Comparison of ENCODE assay signal across 22 cellular contexts in the genomic region with DNA sequence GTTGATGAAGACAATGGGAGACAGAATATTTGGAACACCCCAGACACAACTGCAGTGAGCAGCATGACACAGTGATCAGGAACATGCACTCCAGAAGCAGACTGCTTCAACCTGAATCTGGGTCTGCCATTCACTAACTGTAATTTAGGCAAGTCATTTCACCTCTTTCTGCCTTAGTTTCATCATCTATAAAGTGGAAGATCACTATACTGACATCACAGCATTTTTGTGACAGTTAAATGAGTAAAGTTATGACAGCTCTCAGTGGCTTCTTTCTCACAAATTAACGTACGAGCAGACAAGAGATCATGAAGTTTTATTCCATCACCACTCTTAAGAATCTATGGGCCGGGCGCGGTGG. TPM values are rescaled to one million over a fixed set of nuclear protein-coding genes. Genes with fewer than 3 reads are reported as not detected.
DNase-seq lines count a peak whose midpoint lies in the region; ATAC-seq and TF ChIP-seq lines count a peak whose summit lies in the region.
"Had no signal": no experiment of that assay in that cellular context is flagged by ENCODE, and none has a peak within 500 bp of the region (broad histone marks: within the 10 kb centered on the region; RNA-seq: fewer than 3 reads in every experiment).

No MANE protein-coding gene starts in this region.

- H3K4me3 ChIP-seq in IMR-90 (ENCODE audit: insufficient read depth, low read depth, low read length) (no peak overlapping the region), neutrophil (ENCODE audit: low read depth in 1 of 2, low read length in 1 of 2) (no peak overlapping the region)
- H3K4me3 ChIP-seq: A549, SK-N-MC, skin epidermis had no signal

- H2AK9ac ChIP-seq in IMR-90 (replicated peaks; ENCODE audit: low read depth, low read length, poor library complexity), result no peak overlapping the region

- peak overlapping the region; percentile 7; the same call in 1 of the 2 replicates for H3K4me2 ChIP-seq in IMR-90 (ENCODE audit: low read depth, low read length)
- H3K4me2 ChIP-seq: A549 had no signal

- in situ Hi-C loops in IMR-90 (cut with MboI; ENCODE audit: low sequenced_read_pairs), result no loop called here

- no peak for DNase-seq in activated CD4-positive, alpha-beta T cell treated with anti-CD3 and anti-CD28 coated beads, Interleukin-2, amount 10 ng/mL, durations not matched to agents 24 days and 14 days
- DNase-seq in activated CD4-positive, alpha-beta T cell treated with anti-CD3 and anti-CD28 coated beads, Interleukin-2, amount 50 U/mL, for 48 hours, result no peak
- DNase-seq in IMR-90, result no peak
- no peak for DNase-seq in stimulated activated CD4-positive, alpha-beta T cell treated with anti-CD3 and anti-CD28 coated beads, Interleukin-4, amount 100 ng/mL, for 24 hours
- DNase-seq: activated CD4-positive, alpha-beta T cell treated with anti-CD3 and anti-CD28 coated beads for 1 hour; activated naive CD4-positive, alpha-beta T cell treated with anti-CD3 and anti-CD28 coated beads, Interleukin-2, amount 10 ng/mL, durations not matched to agents 7 days and 5 days; H9; natural killer cell; NCI-H1694 treated with DMSO at 0.1 percent for 48 hours; posterior cingulate gyrus; stimulated activated CD4-positive, alpha-beta T cell treated with anti-CD3 and anti-CD28 coated beads, Interleukin-4, amount 100 ng/mL, for 4 hours; T-helper 9 cell had no signal

- no peak overlapping the region for H2AFZ ChIP-seq in IMR-90 (replicated peaks; ENCODE audit: low read length, poor library complexity)

- no peak overlapping the region for H3K4ac ChIP-seq in IMR-90 (ENCODE audit: low read depth, low read length)

- H2BK120ac ChIP-seq in IMR-90 (ENCODE audit: low read depth, low read length), result no peak overlapping the region

- intact Hi-C loops in activated CD4-positive, alpha-beta T cell treated with anti-CD3 and anti-CD28 coated beads, Interleukin-2, amount 10 ng/mL, durations not matched to agents 24 days and 14 days (cut with micrococcal nuclease), result loop anchor here (5.0 kb wide), 1 partner anchor 53 kb away; a partner anchor contains a TSS
- intact Hi-C loops in IMR-90 (cut with micrococcal nuclease), result no loop called here

- peaks cover 21% of the 10 kb centered on the region for H3K4me1 Mint-ChIP-seq in activated CD4-positive, alpha-beta T cell treated with anti-CD3 and anti-CD28 coated beads, Interleukin-2, amount 10 ng/mL, durations not matched to agents 24 days and 14 days
- peaks cover 6% of the 10 kb centered on the region for H3K4me1 Mint-ChIP-seq in brain

- dilution Hi-C loops in IMR-90 (cut with HindIII; ENCODE audit: low sequenced_read_pairs, unreplicated experiment), result no loop called here

- CTCF ChIA-PET in IMR-90 (lab: Yijun Ruan, JAX), result interaction anchor here (1.4 kb wide), 1 partner anchor 65 kb away, joined by 3 read pairs; no protein-coding TSS in a partner anchor

- peak overlapping the region; percentile 79; the same call in 1 of the 2 replicates for H3K14ac ChIP-seq in IMR-90 (replicated peaks; ENCODE audit: low read depth, low read length)

- H2BK15ac ChIP-seq in IMR-90 (ENCODE audit: low read depth, low read length), result no peak overlapping the region

- peaks cover 11% of the 10 kb centered on the region for H3K9me1 ChIP-seq in IMR-90 (ENCODE audit: insufficient read depth, low read length)

- peak overlapping the region; percentile 75; the same call in 1 of the 2 replicates for H3K23ac ChIP-seq in IMR-90 (ENCODE audit: low read depth, low read length)

- H3K79me1 ChIP-seq in IMR-90 (ENCODE audit: low read depth in 1 of 2, low read length in 2 of 2), result peaks cover 33 to 68% of the 10 kb centered on the region in 2 experiments

- ATAC-seq in IMR-90 (ENCODE audit: low read depth) (no peak), HG03469 (IDR thresholded peaks at IDR 0.05; ENCODE audit: unreplicated experiment) (no peak), GM21529 (IDR thresholded peaks at IDR 0.05; ENCODE audit: unreplicated experiment) (no peak)
- ATAC-seq: natural killer cell, Panc1 had no signal

- H3K9me3 ChIP-seq in IMR-90 (ENCODE audit: control insufficient read depth, insufficient read depth, low read length) (no peaks in the 10 kb centered on the region), neutrophil (no peaks in the 10 kb centered on the region)
- H3K9me3 ChIP-seq: A549 had no signal

- H3K56ac ChIP-seq in IMR-90 (ENCODE audit: extremely low read depth, insufficient read depth, low read length), result no peak overlapping the region

- peaks cover 37% of the 10 kb centered on the region for H3K36me3 ChIP-seq in IMR-90 (ENCODE audit: control insufficient read depth, insufficient read depth, low read length)
- H3K36me3 ChIP-seq in neutrophil, result peaks cover 22% of the 10 kb centered on the region

- H3K4me1 ChIP-seq in IMR-90 (ENCODE audit: control insufficient read depth, insufficient read depth, low read length) (peaks cover 13% of the 10 kb centered on the region), neutrophil (ENCODE audit: control insufficient read depth in 1 of 2, insufficient read depth in 1 of 2, low read depth in 1 of 2, low read length in 1 of 2) (peaks cover 21 to 25% of the 10 kb centered on the region in 2 experiments)
- H3K4me1 ChIP-seq: A549 had no signal

- no peaks in the 10 kb centered on the region for H3K27me3 Mint-ChIP-seq in activated CD4-positive, alpha-beta T cell treated with anti-CD3 and anti-CD28 coated beads, Interleukin-2, amount 10 ng/mL, durations not matched to agents 24 days and 14 days
- no peaks in the 10 kb centered on the region for H3K27me3 Mint-ChIP-seq in brain
- H3K27me3 Mint-ChIP-seq: activated naive CD4-positive, alpha-beta T cell treated with anti-CD3 and anti-CD28 coated beads, Interleukin-2, amount 10 ng/mL, durations not matched to agents 7 days and 5 days had no signal

- no peaks in the 10 kb centered on the region for H3K9me3 Mint-ChIP-seq in activated CD4-positive, alpha-beta T cell treated with anti-CD3 and anti-CD28 coated beads, Interleukin-2, amount 10 ng/mL, durations not matched to agents 24 days and 14 days
- no peaks in the 10 kb centered on the region for H3K9me3 Mint-ChIP-seq in brain
- H3K9me3 Mint-ChIP-seq: activated naive CD4-positive, alpha-beta T cell treated with anti-CD3 and anti-CD28 coated beads, Interleukin-2, amount 10 ng/mL, durations not matched to agents 7 days and 5 days; H9; natural killer cell had no signal

- H2BK5ac ChIP-seq in IMR-90 (ENCODE audit: low read depth, low read length, poor library complexity, severe bottlenecking), result peak overlapping the region; percentile 80

- peaks cover 30% of the 10 kb centered on the region for H4K20me1 ChIP-seq in IMR-90 (ENCODE audit: insufficient read depth, low read length)

- no peak overlapping the region for H2AK5ac ChIP-seq in IMR-90 (ENCODE audit: low read depth, low read length)

- peak overlapping the region; percentile 3 for H3K27ac Mint-ChIP-seq in activated CD4-positive, alpha-beta T cell treated with anti-CD3 and anti-CD28 coated beads, Interleukin-2, amount 10 ng/mL, durations not matched to agents 24 days and 14 days
- H3K27ac Mint-ChIP-seq in brain, result peak overlapping the region in 3 of 5 experiments; percentile 25 to 36 (median 25)
- H3K27ac Mint-ChIP-seq: natural killer cell had no signal

- H3K4me3 Mint-ChIP-seq in activated CD4-positive, alpha-beta T cell treated with anti-CD3 and anti-CD28 coated beads, Interleukin-2, amount 10 ng/mL, durations not matched to agents 24 days and 14 days, result no peak overlapping the region
- H3K4me3 Mint-ChIP-seq in brain, result no peak overlapping the region
- H3K4me3 Mint-ChIP-seq: activated naive CD4-positive, alpha-beta T cell treated with anti-CD3 and anti-CD28 coated beads, Interleukin-2, amount 10 ng/mL, durations not matched to agents 7 days and 5 days; H9; natural killer cell had no signal

- H3K27ac ChIP-seq in IMR-90 (ENCODE audit: insufficient read depth, low read length) (no peak overlapping the region), neutrophil (peak overlapping the region; percentile 13)
- H3K27ac ChIP-seq: A549, C4-2B, HL-60, skin epidermis had no signal

- no TSS peak for BruUV-seq in IMR-90 (replicated peaks; lab: Mats Ljungman, UMichigan)

- H2BK20ac ChIP-seq in IMR-90 (ENCODE audit: low read depth, low read length), result no peak overlapping the region

- no peak overlapping the region for H4K91ac ChIP-seq in IMR-90 (ENCODE audit: insufficient read depth, low read depth, low read length)

- no peak for TF ChIP-seq POLR2A in IMR-90 (IDR thresholded peaks at IDR 0.05; ENCODE audit: low read depth, low read length)

- POLR2A ChIA-PET in IMR-90 (lab: Charles Lee; ENCODE audit: unreplicated experiment), result no interaction called here

- peak overlapping the region in 1 of 2 experiments; percentile 46; a peak in 1 of 4 replicates for H4K8ac ChIP-seq in IMR-90 (ENCODE audit: low read depth in 2 of 2, low read length in 2 of 2)

- no peak overlapping the region for H4K5ac ChIP-seq in IMR-90 (ENCODE audit: low read depth, low read length)

- H3K27me3 ChIP-seq in IMR-90 (ENCODE audit: control insufficient read depth, insufficient read depth, low read length), result no peaks in the 10 kb centered on the region
- no peaks in the 10 kb centered on the region for H3K27me3 ChIP-seq in neutrophil

- TF ChIP-seq RAD21 in IMR-90 (IDR thresholded peaks at IDR 0.05; ENCODE audit: low read length), result no peak

- H3K18ac ChIP-seq in IMR-90 (ENCODE audit: low read depth, low read length), result peak overlapping the region; percentile 24; the same call in 1 of the 2 replicates

- TF ChIP-seq CTCF in IMR-90 (conservative IDR thresholded peaks at IDR 0.05; ENCODE audit: low read depth, low read length) (no peak), brain (conservative IDR thresholded peaks at IDR 0.05) (no peak), neutrophil (IDR thresholded peaks at IDR 0.05) (no peak)

- 95% methylated on average over 3 of the region's 5 CpGs; no CpG with 5 or more reads in 1 of the 2 experiments for WGBS in IMR-90 (ENCODE audit: extremely low coverage in 2 of 2, insufficient read length in 1 of 2), 2 experiments

- H3K36me3 Mint-ChIP-seq in activated CD4-positive, alpha-beta T cell treated with anti-CD3 and anti-CD28 coated beads, Interleukin-2, amount 10 ng/mL, durations not matched to agents 24 days and 14 days (ENCODE audit: low read depth), result peaks cover 40% of the 10 kb centered on the region
- H3K36me3 Mint-ChIP-seq in brain, result peaks cover 58% of the 10 kb centered on the region
- H3K36me3 Mint-ChIP-seq: natural killer cell had no signal

- no peak overlapping the region for H3K9ac ChIP-seq in IMR-90 (ENCODE audit: low read depth, low read length)

RNA-seq across cellular contexts. Expression of a gene that starts 14.3 kb away (rescaled TPM):
- total RNA-seq in activated CD4-positive, alpha-beta T cell treated with anti-CD3 and anti-CD28 coated beads, Interleukin-2, amount 10 ng/mL, durations not matched to agents 24 days and 14 days, result 63.1 and 64.6 TPM in 2 replicates
- total RNA-seq in IMR-90 (2012; rRNA removed), result 62.5 and 67.6 TPM in 2 replicates
- 81.1 and 83.2 TPM in 2 replicates for polyA plus RNA-seq in IMR-90 (2012; rRNA removed)
- 53.0 and 85.3 TPM in 2 replicates for polyA plus RNA-seq in IMR-90 (2012; cell fraction: cytosol; rRNA removed)
- 102 and 130 TPM in 2 replicates for polyA plus RNA-seq in IMR-90 (2012; cell fraction: nucleus; rRNA removed; ENCODE audit: low replicate concordance)
- polyA plus RNA-seq in brain (ENCODE audit: insufficient read depth, low read depth, low replicate concordance), result 79.6 TPM

RNA-seq across cellular contexts. Expression of a gene that starts 14.4 kb away (rescaled TPM):
- total RNA-seq in activated CD4-positive, alpha-beta T cell treated with anti-CD3 and anti-CD28 coated beads, Interleukin-2, amount 10 ng/mL, durations not matched to agents 24 days and 14 days, result 283 and 306 TPM in 2 replicates
- total RNA-seq in IMR-90 (2012; rRNA removed), result 347 and 738 TPM in 2 replicates
- polyA plus RNA-seq in IMR-90 (2012; rRNA removed) (535 and 736 TPM in 2 replicates), brain (ENCODE audit: insufficient read depth, low read depth, low replicate concordance) (387 TPM)
- 166 and 447 TPM in 2 replicates for polyA plus RNA-seq in IMR-90 (2012; cell fraction: cytosol; rRNA removed)
- 31.1 and 246 TPM in 2 replicates for polyA plus RNA-seq in IMR-90 (2012; cell fraction: nucleus; rRNA removed; ENCODE audit: low replicate concordance)

RNA-seq across cellular contexts. Expression of a gene that starts 41.6 kb away (rescaled TPM):
- 55.5 and 59.6 TPM in 2 replicates for total RNA-seq in activated CD4-positive, alpha-beta T cell treated with anti-CD3 and anti-CD28 coated beads, Interleukin-2, amount 10 ng/mL, durations not matched to agents 24 days and 14 days
- total RNA-seq in IMR-90 (2012; rRNA removed), result 4.7 and 4.8 TPM in 2 replicates
- 10.6 and 10.7 TPM in 2 replicates for polyA plus RNA-seq in IMR-90 (2012; rRNA removed)
- 4.1 and 9.9 TPM in 2 replicates for polyA plus RNA-seq in IMR-90 (2012; cell fraction: cytosol; rRNA removed)
- 20.5 and 33.8 TPM in 2 replicates for polyA plus RNA-seq in IMR-90 (2012; cell fraction: nucleus; rRNA removed; ENCODE audit: low replicate concordance)
- 15.8 TPM for polyA plus RNA-seq in brain (ENCODE audit: insufficient read depth, low read depth, low replicate concordance)

RNA-seq across cellular contexts. Expression of a gene that starts 51.5 kb away (rescaled TPM):
- 40.4 and 46.5 TPM in 2 replicates for total RNA-seq in activated CD4-positive, alpha-beta T cell treated with anti-CD3 and anti-CD28 coated beads, Interleukin-2, amount 10 ng/mL, durations not matched to agents 24 days and 14 days
- total RNA-seq in IMR-90 (2012; rRNA removed), result 10.9 and 11.9 TPM in 2 replicates
- 11.6 and 13.0 TPM in 2 replicates for polyA plus RNA-seq in IMR-90 (2012; rRNA removed)
- 12.8 and 16.1 TPM in 2 replicates for polyA plus RNA-seq in IMR-90 (2012; cell fraction: cytosol; rRNA removed)
- 12.0 and 17.3 TPM in 2 replicates for polyA plus RNA-seq in IMR-90 (2012; cell fraction: nucleus; rRNA removed; ENCODE audit: low replicate concordance)
- 13.3 TPM for polyA plus RNA-seq in brain (ENCODE audit: insufficient read depth, low read depth, low replicate concordance)
